12 cellular contexts compared by ENCODE assay signal in the genomic region with DNA sequence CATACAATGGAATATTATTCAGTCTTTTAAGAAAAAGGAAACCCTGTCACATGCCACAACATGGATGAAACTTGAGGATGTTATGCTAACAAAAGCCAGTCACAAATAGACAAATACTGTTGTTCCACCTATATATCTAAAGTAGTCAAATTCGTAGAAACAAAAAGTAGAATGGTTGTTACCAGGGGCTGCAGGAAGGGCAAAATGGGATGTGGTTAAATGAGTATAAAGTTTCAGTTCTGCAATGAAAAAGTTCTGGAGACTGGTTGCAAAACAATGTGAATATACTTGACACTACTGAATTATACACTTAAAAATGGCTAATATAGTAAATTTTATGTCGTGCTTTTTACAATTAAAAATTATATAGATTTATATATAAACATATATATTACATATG. TPM values are rescaled to one million over a fixed set of nuclear protein-coding genes. Genes with fewer than 3 reads are reported as not detected.
DNase-seq lines count a peak whose midpoint lies in the region; ATAC-seq, FAIRE-seq and TF ChIP-seq lines count a peak whose summit lies in the region.
"Had no signal": no experiment of that assay in that cellular context is flagged by ENCODE, and none has a peak within 500 bp of the region (broad histone marks: within the 10 kb centered on the region; RNA-seq: fewer than 3 reads in every experiment).

No MANE protein-coding gene starts in this region.

- peaks cover 11% of the 10 kb centered on the region for H3K4me1 ChIP-seq in SJCRH30

- H3K9me3 ChIP-seq in SJCRH30 (replicated peaks): no peaks in the 10 kb centered on the region

- no peak for TF ChIP-seq CTCF in D721Med (IDR thresholded peaks at IDR 0.05; ENCODE audit: insufficient read depth, missing control alignments)

- H3K4me3 ChIP-seq in SJCRH30: no peak overlapping the region

- DNase-seq in RPMI8226: peak; percentile 24
- DNase-seq in activated CD4-positive, alpha-beta T cell treated with anti-CD3 and anti-CD28 coated beads for 48 hours: no peak
- DNase-seq in head of caudate nucleus: no peak
- no peak for DNase-seq in D721Med (ENCODE audit: insufficient read length, low spot score)
- no peak for DNase-seq in SJCRH30
- DNase-seq: CD4-positive, alpha-beta memory T cell had no signal

- intact Hi-C loops in head of caudate nucleus (cut with DNase I): no loop called here

- ATAC-seq in GM18867 (IDR thresholded peaks at IDR 0.05; ENCODE audit: unreplicated experiment) (peak; percentile 93), GM21723 (IDR thresholded peaks at IDR 0.05; ENCODE audit: unreplicated experiment) (peak; percentile 90), HG03175 (IDR thresholded peaks at IDR 0.05; ENCODE audit: unreplicated experiment) (peak; percentile 96)
- ATAC-seq: HepG2 had no signal

- no peak overlapping the region for H3K27ac ChIP-seq in SJCRH30

- 0 out of 2 replicates have a peak, but pooled peaks cover 4% of the 10 kb centered on the region for H3K36me3 ChIP-seq in SJCRH30

- no peak for FAIRE-seq in D721Med (lab: Jason Lieb, UNC)
- FAIRE-seq: HepG2, urothelium cell line had no signal

- H3K27me3 ChIP-seq in SJCRH30: no peaks in the 10 kb centered on the region

RNA-seq across cellular contexts. Expression of gene SPOCK3, which starts 12.2 kb away (rescaled TPM):
- 82.1 and 91.6 TPM in 2 replicates for total RNA-seq in SJCRH30 (2014; rRNA removed; shearing (Covaris generic))
- total RNA-seq: CD4-positive, alpha-beta memory T cell; HepG2; osteoblast had no signal
